In the genomic region with DNA sequence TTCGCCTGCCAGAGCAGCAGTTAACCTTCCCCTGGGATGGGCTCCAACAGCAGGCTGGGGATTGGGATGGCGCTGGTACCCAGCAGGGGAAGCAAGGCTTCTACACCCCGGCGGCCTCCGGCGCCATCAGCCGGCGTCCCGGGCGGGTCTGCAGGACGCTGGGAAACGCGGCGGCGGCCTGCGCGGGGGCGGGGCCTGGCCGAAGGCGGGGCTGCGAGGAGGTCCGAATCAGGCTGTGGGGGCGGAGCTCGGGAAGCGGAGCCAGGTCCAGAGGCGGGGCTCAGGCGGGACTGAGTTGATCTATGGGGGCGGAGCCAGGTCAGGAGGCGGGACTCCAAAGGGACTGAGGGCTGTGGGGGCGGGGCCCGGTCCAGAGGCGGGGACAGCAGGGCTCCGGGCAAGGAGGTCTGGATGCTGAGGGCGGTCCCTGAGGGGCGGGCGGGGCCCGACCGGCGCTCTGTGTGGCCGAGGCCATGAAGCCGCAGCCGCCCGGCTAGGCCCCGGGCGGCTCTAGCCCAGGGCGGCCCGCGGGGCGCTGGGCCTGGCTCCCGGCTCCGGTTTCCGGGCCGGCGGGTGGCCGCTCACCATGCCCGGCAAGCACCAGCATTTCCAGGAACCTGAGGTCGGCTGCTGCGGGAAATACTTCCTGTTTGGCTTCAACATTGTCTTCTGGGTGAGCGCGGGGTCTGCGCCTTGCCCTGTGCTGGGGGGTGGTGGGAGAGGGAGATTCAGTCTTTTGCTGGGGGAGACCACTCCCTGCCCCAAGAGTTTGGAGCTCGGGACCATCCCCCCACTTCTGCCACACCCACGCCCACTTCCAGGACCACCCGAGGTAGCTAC, we compare ENCODE assay signal across 8 cellular contexts. TPM values are rescaled to one million over a fixed set of nuclear protein-coding genes. Genes with fewer than 3 reads are reported as not detected.
DNase-seq lines count a peak whose midpoint lies in the region; ATAC-seq and TF ChIP-seq lines count a peak whose summit lies in the region.

TSPAN17 (plus strand) TSS at position 455 of the 840 bp plus-strand sequence; CDS start at position 587, 132 bp downstream.

- peak within 1 kb of the TSS; percentile 83 for H3K4me3 ChIP-seq in BLaER1
- H3K4me3 ChIP-seq in colonic mucosa = peak within 1 kb of the TSS; percentile 80

- no peaks in the 10 kb centered on the region for H3K27me3 ChIP-seq in BLaER1
- no peaks in the 10 kb centered on the region for H3K27me3 ChIP-seq in colonic mucosa
- no peaks in the 10 kb centered on the region for H3K27me3 ChIP-seq in layer of hippocampus (ENCODE audit: control insufficient read depth, insufficient read depth, low read length)

- TF ChIP-seq CTCF in colonic mucosa (IDR thresholded peaks at IDR 0.05) = no peak

- H3K9me3 ChIP-seq in BLaER1 = no peaks in the 10 kb centered on the region
- H3K9me3 ChIP-seq in colonic mucosa = no peaks in the 10 kb centered on the region

- H3K9ac ChIP-seq in BLaER1 = peak within 1 kb of the TSS; percentile 84
- peak within 1 kb of the TSS; percentile 80 to 82 for H3K9ac ChIP-seq in colonic mucosa (ENCODE audit: low read depth in 2 of 2, low read length in 2 of 2)

- H3K4me1 ChIP-seq in BLaER1 (peaks cover 76% of the 10 kb centered on the region), colonic mucosa (peaks cover 11% of the 10 kb centered on the region)

- peak within 1 kb of the TSS; percentile 99 for H3K4me2 ChIP-seq in BLaER1

- intact Hi-C loops in colonic mucosa (cut with DNase I) = loop anchor here (5.0 kb wide), 1 partner anchor 40 kb away; no protein-coding TSS in a partner anchor

- ATAC-seq in GM19324 (IDR thresholded peaks at IDR 0.05; ENCODE audit: low FRiP score, unreplicated experiment) (peak; percentile 94), HG03469 (IDR thresholded peaks at IDR 0.05; ENCODE audit: unreplicated experiment) (peak; percentile 83)

- peak; percentile 85 to 98 for DNase-seq in NCI-H526 (lab: John Stamatoyannopoulos, UW)
- peak; percentile 100 for DNase-seq in activated CD4-positive, alpha-beta T cell treated with anti-CD3 and anti-CD28 coated beads for 48 hours
- DNase-seq in colonic mucosa = peak; percentile 100
- peak; percentile 94 to 99 for DNase-seq in stimulated activated CD4-positive, alpha-beta T cell treated with anti-CD3 and anti-CD28 coated beads, Interleukin-1b, Interleukin-23, amount 100 ng/mL, for 4 hours (ENCODE audit: low read depth in 2 of 2)

- peak within 1 kb of the TSS; percentile 83 for H3K27ac ChIP-seq in BLaER1
- peak within 1 kb of the TSS; percentile 37 for H3K27ac ChIP-seq in colonic mucosa
- peak within 1 kb of the TSS; percentile 73 for H3K27ac ChIP-seq in layer of hippocampus (ENCODE audit: low read depth, low read length)

- H3K36me3 ChIP-seq in BLaER1 (no peaks in the 10 kb centered on the region), colonic mucosa (no peaks in the 10 kb centered on the region)

- H4K20me1 ChIP-seq in BLaER1 = peaks cover 32% of the 10 kb centered on the region

RNA-seq across cellular contexts. Expression of gene TSPAN17, which starts in this region (rescaled TPM):
- 10 to 100 TPM; 30.5 to 36.1 TPM for total RNA-seq in colonic mucosa

Comparison
In these comparisons a context has a peak if more than half of its experiments do, and no peak if none do; other contexts are left out.
1. Peak in every context shown above with its lines: DNase-seq, ATAC-seq, H3K4me3 ChIP-seq and H3K27ac ChIP-seq.